8 cellular contexts compared by ENCODE assay signal in genomic region chr13:30114586-30115256, GRCh38.
DNase-seq lines count a peak whose midpoint lies in the region; ATAC-seq and TF ChIP-seq lines count a peak whose summit lies in the region.

No MANE protein-coding gene starts in this region.

- DNase-seq in AG04450 (ENCODE audit: low read depth, low spot score) (no peak), NCI-H2196 (lab: John Stamatoyannopoulos, UW; ENCODE audit: unreplicated experiment) (peak; percentile 71), cerebellum (ENCODE audit: low spot score) (peak; percentile 86), kidney tubule cell (ENCODE audit: low spot score) (peak; percentile 88)
- DNase-seq in stimulated activated CD4-positive, alpha-beta T cell treated with anti-CD3 and anti-CD28 coated beads, Interleukin-1b, Interleukin-23, amount 100 ng/mL, for 24 hours (ENCODE audit: low read depth in 4 of 4, low spot score in 1 of 4): peak; percentile 86 to 96 (median 92)

- TF ChIP-seq CTCF in AG04450 (IDR thresholded peaks at IDR 0.05; ENCODE audit: low read depth, low read length): peak; percentile 90

- peaks cover 5% of the 10 kb centered on the region for H3K27me3 ChIP-seq in AG04450 (ENCODE audit: control insufficient read depth, insufficient read depth, low read length)

- CTCF ChIA-PET in AG04450 (lab: Charles Lee): interaction anchor here (0.5 to 8.7 kb wide), 34 partner anchors 10 to 611 kb away, joined by 3 to 213 read pairs (median 4); partner anchors contain the start of gene UBL3

- peak; percentile 73 for ATAC-seq in GM18861 (IDR thresholded peaks at IDR 0.05; ENCODE audit: unreplicated experiment)
- peak; percentile 86 for ATAC-seq in HG03103 (IDR thresholded peaks at IDR 0.05; ENCODE audit: low read depth, unreplicated experiment)
- peak; percentile 97 to 98 for ATAC-seq in activated CD4-positive, CD25-positive, alpha-beta regulatory T cell treated with anti-CD3 and anti-CD28 coated beads, Interleukin-2, amount 50 U/mL, for 24 hours

- H3K9me3 ChIP-seq in AG04450 (ENCODE audit: control insufficient read depth, insufficient read depth, low read length): no peaks in the 10 kb centered on the region

- peak overlapping the region; percentile 58 for H3K4me3 ChIP-seq in AG04450 (ENCODE audit: low read depth, low read length)

- no peak overlapping the region for H3K27ac ChIP-seq in AG04450 (ENCODE audit: low read depth, low read length)

- POLR2A ChIA-PET in AG04450 (lab: Yijun Ruan, JAX): interaction anchor here (1.5 kb wide), 1 partner anchor 265 kb away, joined by 7 read pairs; the partner anchor contains the start of gene UBL3
